Comparison of ENCODE assay signal across 8 cellular contexts in genomic region chr10:46019541-46020343, GRCh38. TPM values are rescaled to one million over a fixed set of nuclear protein-coding genes. Genes with fewer than 3 reads are reported as not detected.
DNase-seq lines count a peak whose midpoint lies in the region; ATAC-seq, FAIRE-seq and TF ChIP-seq lines count a peak whose summit lies in the region.
"Had no signal": no experiment of that assay in that cellular context is flagged by ENCODE, and none has a peak within 500 bp of the region (broad histone marks: within the 10 kb centered on the region; RNA-seq: fewer than 3 reads in every experiment).

No MANE protein-coding gene starts in this region.

- intact Hi-C loops in IMR-90 (cut with micrococcal nuclease): loop anchor here (10.0 kb wide), 1 partner anchor 555 kb away; no protein-coding TSS in a partner anchor
- intact Hi-C loops in activated T-helper 2 cell treated with anti-CD3 and anti-CD28 coated beads, Interferon-gamma antibody, Interleukin-2, Interleukin-4, amounts not matched to agents 10 μg/mL and 5 μg/mL and 100 μg/mL, durations not matched to agents 14 hours and 24 hours and 36 hours (cut with micrococcal nuclease): loop anchor here (1.0 kb wide), 1 partner anchor 15 kb away; no protein-coding TSS in a partner anchor

- TF ChIP-seq POLR2A in IMR-90 (IDR thresholded peaks at IDR 0.05; ENCODE audit: low read depth, low read length): no peak

- peak overlapping the region; percentile 8; the same call in 1 of the 2 replicates for H3K4ac ChIP-seq in IMR-90 (ENCODE audit: low read depth, low read length)

- peak overlapping the region; percentile 65; the same call in 1 of the 3 replicates for H2BK15ac ChIP-seq in IMR-90 (ENCODE audit: low read depth, low read length)

- H3K9me3 Mint-ChIP-seq in activated T-helper 2 cell treated with anti-CD3 and anti-CD28 coated beads, Interferon-gamma antibody, Interleukin-2, Interleukin-4, amounts not matched to agents 10 μg/mL and 5 μg/mL and 100 μg/mL, durations not matched to agents 14 hours and 24 hours and 36 hours: no peaks in the 10 kb centered on the region
- H3K9me3 Mint-ChIP-seq in stimulated activated naive CD8-positive, alpha-beta T cell treated with anti-CD3 and anti-CD28 coated beads, Interleukin-15, amount 100 ng/mL, for 72 hours: no peaks in the 10 kb centered on the region

- no peak overlapping the region for H4K5ac ChIP-seq in IMR-90 (ENCODE audit: low read depth, low read length)

- H3K27me3 ChIP-seq in IMR-90 (ENCODE audit: control insufficient read depth, insufficient read depth, low read length) (no peaks in the 10 kb centered on the region), keratinocyte (ENCODE audit: control insufficient read depth, extremely low read depth, insufficient read depth, low read length) (no peaks in the 10 kb centered on the region)

- H3K36me3 ChIP-seq in IMR-90 (ENCODE audit: control insufficient read depth, insufficient read depth, low read length) (peaks cover 9% of the 10 kb centered on the region), keratinocyte (ENCODE audit: control insufficient read depth in 2 of 2, extremely low read depth in 1 of 2, insufficient read depth in 2 of 2, low read length in 2 of 2) (peaks cover 9 to 12% of the 10 kb centered on the region in 2 experiments)

- H3K79me1 ChIP-seq in IMR-90 (ENCODE audit: low read depth in 1 of 2, low read length in 2 of 2): peaks cover 15 to 58% of the 10 kb centered on the region in 2 experiments

- TF ChIP-seq RAD21 in IMR-90 (IDR thresholded peaks at IDR 0.05; ENCODE audit: low read length): no peak

- peak overlapping the region; percentile 28; the same call in 1 of the 2 replicates for H4K91ac ChIP-seq in IMR-90 (ENCODE audit: insufficient read depth, low read depth, low read length)

- peak overlapping the region; percentile 50; the same call in 1 of the 2 replicates for H3K23ac ChIP-seq in IMR-90 (ENCODE audit: low read depth, low read length)

- H4K20me1 ChIP-seq in IMR-90 (ENCODE audit: insufficient read depth, low read length): peaks cover 74% of the 10 kb centered on the region
- H4K20me1 ChIP-seq in keratinocyte (ENCODE audit: control insufficient read depth, extremely low read depth, insufficient read depth, low read length): peaks cover 39% of the 10 kb centered on the region

- no peak for FAIRE-seq in keratinocyte (lab: Jason Lieb, UNC)
- FAIRE-seq: TTC549 had no signal

- dilution Hi-C loops in IMR-90 (cut with HindIII; ENCODE audit: low sequenced_read_pairs, unreplicated experiment) (no loop called here), keratinocyte (cut with MboI; ENCODE audit: extremely low pct_ligation_motif_present, low sequenced_read_pairs) (no loop called here)

- H3K79me2 ChIP-seq in keratinocyte (ENCODE audit: control insufficient read depth, insufficient read depth, low read length): peaks cover 98% of the 10 kb centered on the region

- H2AK9ac ChIP-seq in IMR-90 (replicated peaks; ENCODE audit: low read depth, low read length, poor library complexity): no peak overlapping the region

- no peak overlapping the region; a peak in 1 of 4 replicates for H4K8ac ChIP-seq in IMR-90 (ENCODE audit: low read depth in 2 of 2, low read length in 2 of 2)

- H3K9me1 ChIP-seq in IMR-90 (ENCODE audit: insufficient read depth, low read length): peaks cover 20% of the 10 kb centered on the region
- H3K9me1 ChIP-seq in keratinocyte (ENCODE audit: control insufficient read depth, extremely low read depth, insufficient read depth, low read length): peaks cover 6% of the 10 kb centered on the region

- H3K27ac ChIP-seq in IMR-90 (ENCODE audit: insufficient read depth, low read length) (peak overlapping the region; percentile 2; the same call in 1 of the 2 replicates), keratinocyte (ENCODE audit: control insufficient read depth, insufficient read depth, low read length) (peak overlapping the region; percentile 40)

- 100% methylated on average over 1 of the region's 7 CpGs; no CpG with 5 or more reads in 1 of the 2 experiments for WGBS in IMR-90 (ENCODE audit: extremely low coverage in 2 of 2, insufficient read length in 1 of 2), 2 experiments

- POLR2A ChIA-PET in IMR-90 (lab: Charles Lee; ENCODE audit: unreplicated experiment): no interaction called here

- H3K27me3 Mint-ChIP-seq in activated T-helper 2 cell treated with anti-CD3 and anti-CD28 coated beads, Interferon-gamma antibody, Interleukin-2, Interleukin-4, amounts not matched to agents 10 μg/mL and 5 μg/mL and 100 μg/mL, durations not matched to agents 14 hours and 24 hours and 36 hours (ENCODE audit: low read depth): no peaks in the 10 kb centered on the region
- no peaks in the 10 kb centered on the region for H3K27me3 Mint-ChIP-seq in stimulated activated naive CD8-positive, alpha-beta T cell treated with anti-CD3 and anti-CD28 coated beads, Interleukin-15, amount 100 ng/mL, for 72 hours

- peaks cover 25% of the 10 kb centered on the region for H3K36me3 Mint-ChIP-seq in activated T-helper 2 cell treated with anti-CD3 and anti-CD28 coated beads, Interferon-gamma antibody, Interleukin-2, Interleukin-4, amounts not matched to agents 10 μg/mL and 5 μg/mL and 100 μg/mL, durations not matched to agents 14 hours and 24 hours and 36 hours (ENCODE audit: low read depth)

- ATAC-seq in IMR-90 (ENCODE audit: low read depth): no peak
- peak; percentile 46 for ATAC-seq in stimulated activated naive CD8-positive, alpha-beta T cell treated with anti-CD3 and anti-CD28 coated beads, Interleukin-15, amount 100 ng/mL, for 72 hours

- H2BK120ac ChIP-seq in IMR-90 (ENCODE audit: low read depth, low read length): 0 out of 2 replicates have a peak overlapping the region, but pooled peaks have one; percentile 21

- H3K4me2 ChIP-seq in IMR-90 (ENCODE audit: low read depth, low read length) (0 out of 2 replicates have a peak overlapping the region, but pooled peaks have one; percentile 42), keratinocyte (ENCODE audit: control insufficient read depth, extremely low read depth, insufficient read depth, low read depth, low read length) (peak overlapping the region; percentile 51)

- in situ Hi-C loops in IMR-90 (cut with MboI; ENCODE audit: low sequenced_read_pairs): loop anchor here (25.0 kb wide), 1 partner anchor 1032 kb away; the partner anchor contains the start of gene DEPP1

- H3K4me1 ChIP-seq in IMR-90 (ENCODE audit: control insufficient read depth, insufficient read depth, low read length): peaks cover 23% of the 10 kb centered on the region
- H3K4me1 ChIP-seq in keratinocyte (ENCODE audit: control insufficient read depth, extremely low read depth, insufficient read depth, low read length): peaks cover 31% of the 10 kb centered on the region

- H3K4me1 Mint-ChIP-seq in activated T-helper 2 cell treated with anti-CD3 and anti-CD28 coated beads, Interferon-gamma antibody, Interleukin-2, Interleukin-4, amounts not matched to agents 10 μg/mL and 5 μg/mL and 100 μg/mL, durations not matched to agents 14 hours and 24 hours and 36 hours (ENCODE audit: low read depth): peaks cover 50% of the 10 kb centered on the region
- peaks cover 70% of the 10 kb centered on the region for H3K4me1 Mint-ChIP-seq in stimulated activated naive CD8-positive, alpha-beta T cell treated with anti-CD3 and anti-CD28 coated beads, Interleukin-15, amount 100 ng/mL, for 72 hours

- H3K9me3 ChIP-seq in IMR-90 (ENCODE audit: control insufficient read depth, insufficient read depth, low read length) (no peaks in the 10 kb centered on the region), keratinocyte (ENCODE audit: control insufficient read depth, low read depth, low read length) (no peaks in the 10 kb centered on the region)

- H3K27ac Mint-ChIP-seq in activated T-helper 2 cell treated with anti-CD3 and anti-CD28 coated beads, Interferon-gamma antibody, Interleukin-2, Interleukin-4, amounts not matched to agents 10 μg/mL and 5 μg/mL and 100 μg/mL, durations not matched to agents 14 hours and 24 hours and 36 hours: peak overlapping the region; percentile 51
- peak overlapping the region in 1 of 2 donors; percentile 33 for H3K27ac Mint-ChIP-seq in stimulated activated naive CD8-positive, alpha-beta T cell treated with anti-CD3 and anti-CD28 coated beads, Interleukin-15, amount 100 ng/mL, for 72 hours

- H2AK5ac ChIP-seq in IMR-90 (ENCODE audit: low read depth, low read length): peak overlapping the region; percentile 61

- TF ChIP-seq CTCF in IMR-90 (conservative IDR thresholded peaks at IDR 0.05; ENCODE audit: low read depth, low read length) (no peak), keratinocyte (optimal IDR thresholded peaks at IDR 0.05 in 1 of 3, IDR thresholded peaks at IDR 0.05 in 1 of 3, conservative IDR thresholded peaks at IDR 0.05 in 1 of 3; ENCODE audit: extremely low read depth in 1 of 3, insufficient read depth in 2 of 3, low read length in 3 of 3) (no peak)

- H3K4me3 ChIP-seq in IMR-90 (ENCODE audit: insufficient read depth, low read depth, low read length) (no peak overlapping the region), keratinocyte (ENCODE audit: control insufficient read depth in 2 of 3, extremely low read depth in 1 of 3, insufficient read depth in 2 of 3, low read depth in 1 of 3, low read length in 3 of 3) (no peak overlapping the region)

- no peak overlapping the region for H2AFZ ChIP-seq in IMR-90 (replicated peaks; ENCODE audit: low read length, poor library complexity)
- no peak overlapping the region for H2AFZ ChIP-seq in keratinocyte (ENCODE audit: control insufficient read depth, low read length)

- H2BK5ac ChIP-seq in IMR-90 (ENCODE audit: low read depth, low read length, poor library complexity, severe bottlenecking): peak overlapping the region; percentile 21

- no peak overlapping the region for H2BK20ac ChIP-seq in IMR-90 (ENCODE audit: low read depth, low read length)

- no peak overlapping the region for H3K4me3 Mint-ChIP-seq in activated T-helper 2 cell treated with anti-CD3 and anti-CD28 coated beads, Interferon-gamma antibody, Interleukin-2, Interleukin-4, amounts not matched to agents 10 μg/mL and 5 μg/mL and 100 μg/mL, durations not matched to agents 14 hours and 24 hours and 36 hours (ENCODE audit: low read depth)
- H3K4me3 Mint-ChIP-seq in stimulated activated naive CD8-positive, alpha-beta T cell treated with anti-CD3 and anti-CD28 coated beads, Interleukin-15, amount 100 ng/mL, for 72 hours: peak overlapping the region; percentile 37 to 71

- peak overlapping the region; percentile 11; the same call in 1 of the 2 replicates for H3K14ac ChIP-seq in IMR-90 (replicated peaks; ENCODE audit: low read depth, low read length)

- DNase-seq in IMR-90: no peak
- no peak for DNase-seq in activated T-helper 2 cell treated with anti-CD3 and anti-CD28 coated beads, Interferon-gamma antibody, Interleukin-2, Interleukin-4, amounts not matched to agents 10 μg/mL and 5 μg/mL and 100 μg/mL, durations not matched to agents 14 hours and 24 hours and 36 hours (ENCODE audit: low spot score)
- DNase-seq in keratinocyte (ENCODE audit: low read depth, low spot score): no peak
- DNase-seq in stimulated activated naive CD8-positive, alpha-beta T cell treated with anti-CD3 and anti-CD28 coated beads, Interleukin-15, amount 100 ng/mL, for 72 hours: no peak
- no peak for DNase-seq in ecto neural progenitor cell (ENCODE audit: low spot score)
- DNase-seq in cerebellum (ENCODE audit: low spot score): no peak
- no peak for DNase-seq in HT-29 (ENCODE audit: low spot score)

- H3K18ac ChIP-seq in IMR-90 (ENCODE audit: low read depth, low read length): 0 out of 2 replicates have a peak overlapping the region, but pooled peaks have one; percentile 37

- H3K9ac ChIP-seq in IMR-90 (ENCODE audit: low read depth, low read length) (no peak overlapping the region), keratinocyte (ENCODE audit: control insufficient read depth, extremely low read depth, insufficient read depth, low read length) (no peak overlapping the region)

- CTCF ChIA-PET in IMR-90 (lab: Yijun Ruan, JAX): no interaction called here

- BruUV-seq in IMR-90 (replicated peaks; lab: Mats Ljungman, UMichigan): no TSS peak

- H3K56ac ChIP-seq in IMR-90 (ENCODE audit: extremely low read depth, insufficient read depth, low read length): no peak overlapping the region; the same call in 1 of the 2 replicates

RNA-seq across cellular contexts. Expression of gene NCOA4, which starts 10.7 kb away (rescaled TPM):
- 188 and 202 TPM in 2 replicates for total RNA-seq in IMR-90 (2012; rRNA removed)
- 55.6 and 62.2 TPM in 2 replicates for polyA plus RNA-seq in IMR-90 (2012; rRNA removed)
- 15.8 and 24.1 TPM in 2 replicates for polyA plus RNA-seq in IMR-90 (2012; cell fraction: cytosol; rRNA removed)
- 6.4 and 33.7 TPM in 2 replicates for polyA plus RNA-seq in IMR-90 (2012; cell fraction: nucleus; rRNA removed; ENCODE audit: low replicate concordance)
- total RNA-seq in activated T-helper 2 cell treated with anti-CD3 and anti-CD28 coated beads, Interferon-gamma antibody, Interleukin-2, Interleukin-4, amounts not matched to agents 10 μg/mL and 5 μg/mL and 100 μg/mL, durations not matched to agents 14 hours and 24 hours and 36 hours: 98.7 and 103 TPM in 2 replicates
- polyA plus RNA-seq in keratinocyte: 134 to 179 TPM (median 165 TPM) in 3 replicates
- 44.5 TPM for polyA plus RNA-seq in keratinocyte (2011; ENCODE audit: low read depth)
- polyA plus RNA-seq in keratinocyte (2011; cell fraction: cytosol; rRNA removed): 92.9 and 182 TPM in 2 replicates
- 99.9 and 129 TPM in 2 replicates for polyA plus RNA-seq in keratinocyte (2011; cell fraction: nucleus; rRNA removed)
- polyA plus RNA-seq in keratinocyte (2012; ENCODE audit: low replicate concordance): 75.6 and 93.8 TPM in 2 replicates
- 140 to 198 TPM (median 191 TPM) in 3 replicates for polyA minus RNA-seq in keratinocyte
- polyA minus RNA-seq in keratinocyte (2011; cell fraction: cytosol; rRNA and poly(A)+ RNA removed): 126 TPM
- polyA minus RNA-seq in keratinocyte (2011; cell fraction: nucleus; rRNA and poly(A)+ RNA removed): 77.2 and 126 TPM in 2 replicates
- total RNA-seq in cerebellum: 128 TPM
- total RNA-seq in HT-29 (2014; rRNA removed; shearing (Covaris generic)): 41.0 and 51.7 TPM in 2 replicates

RNA-seq across cellular contexts. Expression of gene MSMB, which starts 26.3 kb away (rescaled TPM):
- not detected in 2 replicates for total RNA-seq in IMR-90 (2012; rRNA removed)
- not detected in 2 replicates for polyA plus RNA-seq in IMR-90 (2012; rRNA removed)
- polyA plus RNA-seq in IMR-90 (2012; cell fraction: cytosol; rRNA removed): not detected in 2 replicates
- not detected in 2 replicates for polyA plus RNA-seq in IMR-90 (2012; cell fraction: nucleus; rRNA removed; ENCODE audit: low replicate concordance)
- not detected in 2 replicates for total RNA-seq in activated T-helper 2 cell treated with anti-CD3 and anti-CD28 coated beads, Interferon-gamma antibody, Interleukin-2, Interleukin-4, amounts not matched to agents 10 μg/mL and 5 μg/mL and 100 μg/mL, durations not matched to agents 14 hours and 24 hours and 36 hours
- polyA plus RNA-seq in keratinocyte: not detected in 3 replicates
- not detected for polyA plus RNA-seq in keratinocyte (2011; ENCODE audit: low read depth)
- not detected in 2 replicates for polyA plus RNA-seq in keratinocyte (2011; cell fraction: cytosol; rRNA removed)
- polyA plus RNA-seq in keratinocyte (2011; cell fraction: nucleus; rRNA removed): not detected in 2 replicates
- polyA plus RNA-seq in keratinocyte (2012; ENCODE audit: low replicate concordance): not detected in 2 replicates
- not detected in 3 replicates for polyA minus RNA-seq in keratinocyte
- polyA minus RNA-seq in keratinocyte (2011; cell fraction: cytosol; rRNA and poly(A)+ RNA removed): not detected
- polyA minus RNA-seq in keratinocyte (2011; cell fraction: nucleus; rRNA and poly(A)+ RNA removed): not detected in 2 replicates
- not detected for total RNA-seq in cerebellum
- total RNA-seq in HT-29 (2014; rRNA removed; shearing (Covaris generic)): not detected in 2 replicates

RNA-seq across cellular contexts. Expression of gene TIMM23, which starts 47.5 kb away (rescaled TPM):
- total RNA-seq in IMR-90 (2012; rRNA removed): 86.2 and 117 TPM in 2 replicates
- polyA plus RNA-seq in IMR-90 (2012; rRNA removed): 74.4 and 82.4 TPM in 2 replicates
- polyA plus RNA-seq in IMR-90 (2012; cell fraction: cytosol; rRNA removed): 29.6 and 49.6 TPM in 2 replicates
- 7.6 and 36.7 TPM in 2 replicates for polyA plus RNA-seq in IMR-90 (2012; cell fraction: nucleus; rRNA removed; ENCODE audit: low replicate concordance)
- 90.9 and 93.6 TPM in 2 replicates for total RNA-seq in activated T-helper 2 cell treated with anti-CD3 and anti-CD28 coated beads, Interferon-gamma antibody, Interleukin-2, Interleukin-4, amounts not matched to agents 10 μg/mL and 5 μg/mL and 100 μg/mL, durations not matched to agents 14 hours and 24 hours and 36 hours
- 115 to 172 TPM (median 122 TPM) in 3 replicates for polyA plus RNA-seq in keratinocyte
- 30.3 TPM for polyA plus RNA-seq in keratinocyte (2011; ENCODE audit: low read depth)
- 115 and 195 TPM in 2 replicates for polyA plus RNA-seq in keratinocyte (2011; cell fraction: cytosol; rRNA removed)
- polyA plus RNA-seq in keratinocyte (2011; cell fraction: nucleus; rRNA removed): 80.4 and 103 TPM in 2 replicates
- 56.4 and 108 TPM in 2 replicates for polyA plus RNA-seq in keratinocyte (2012; ENCODE audit: low replicate concordance)
- 38.4 to 109 TPM (median 56.7 TPM) in 3 replicates for polyA minus RNA-seq in keratinocyte
- 71.4 TPM for polyA minus RNA-seq in keratinocyte (2011; cell fraction: cytosol; rRNA and poly(A)+ RNA removed)
- 21.0 and 35.5 TPM in 2 replicates for polyA minus RNA-seq in keratinocyte (2011; cell fraction: nucleus; rRNA and poly(A)+ RNA removed)
- 35.7 TPM for total RNA-seq in cerebellum
- 89.0 and 90.5 TPM in 2 replicates for total RNA-seq in HT-29 (2014; rRNA removed; shearing (Covaris generic))
